ENCODE assay signal across 1 cellular context in the genomic region with DNA sequence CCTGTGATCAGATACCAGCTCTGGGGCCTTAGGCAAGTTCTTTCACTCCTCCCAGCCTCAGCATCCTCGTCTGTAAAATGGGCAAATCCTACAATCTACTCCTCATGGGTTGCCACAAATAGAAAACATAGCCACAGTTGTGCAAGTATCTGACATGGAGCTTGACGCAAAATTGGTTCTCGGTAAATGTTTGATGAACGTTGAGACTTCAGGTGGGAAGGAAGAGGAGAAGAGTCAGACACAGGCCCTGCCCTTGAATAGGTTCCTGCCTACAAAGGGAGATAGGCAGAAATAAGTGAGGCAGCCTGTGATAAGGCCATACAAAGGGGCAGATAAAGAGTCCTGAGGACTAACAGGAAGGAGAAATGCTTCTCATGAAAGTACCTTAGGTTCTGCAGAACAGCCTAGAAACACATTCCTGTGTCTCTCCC.
A peak's percentile ranks its signal among the peaks of the same experiment; 100 is the strongest.
TF ChIP-seq lines count a peak whose summit lies in the region.

No MANE protein-coding gene starts in this region.

TF ChIP-seq in K562, 482 proteins besides CTCF, POLR2A, EP300 and RAD21 (continued from another document and continues in another):
- TF ChIP-seq, protein P1, sequence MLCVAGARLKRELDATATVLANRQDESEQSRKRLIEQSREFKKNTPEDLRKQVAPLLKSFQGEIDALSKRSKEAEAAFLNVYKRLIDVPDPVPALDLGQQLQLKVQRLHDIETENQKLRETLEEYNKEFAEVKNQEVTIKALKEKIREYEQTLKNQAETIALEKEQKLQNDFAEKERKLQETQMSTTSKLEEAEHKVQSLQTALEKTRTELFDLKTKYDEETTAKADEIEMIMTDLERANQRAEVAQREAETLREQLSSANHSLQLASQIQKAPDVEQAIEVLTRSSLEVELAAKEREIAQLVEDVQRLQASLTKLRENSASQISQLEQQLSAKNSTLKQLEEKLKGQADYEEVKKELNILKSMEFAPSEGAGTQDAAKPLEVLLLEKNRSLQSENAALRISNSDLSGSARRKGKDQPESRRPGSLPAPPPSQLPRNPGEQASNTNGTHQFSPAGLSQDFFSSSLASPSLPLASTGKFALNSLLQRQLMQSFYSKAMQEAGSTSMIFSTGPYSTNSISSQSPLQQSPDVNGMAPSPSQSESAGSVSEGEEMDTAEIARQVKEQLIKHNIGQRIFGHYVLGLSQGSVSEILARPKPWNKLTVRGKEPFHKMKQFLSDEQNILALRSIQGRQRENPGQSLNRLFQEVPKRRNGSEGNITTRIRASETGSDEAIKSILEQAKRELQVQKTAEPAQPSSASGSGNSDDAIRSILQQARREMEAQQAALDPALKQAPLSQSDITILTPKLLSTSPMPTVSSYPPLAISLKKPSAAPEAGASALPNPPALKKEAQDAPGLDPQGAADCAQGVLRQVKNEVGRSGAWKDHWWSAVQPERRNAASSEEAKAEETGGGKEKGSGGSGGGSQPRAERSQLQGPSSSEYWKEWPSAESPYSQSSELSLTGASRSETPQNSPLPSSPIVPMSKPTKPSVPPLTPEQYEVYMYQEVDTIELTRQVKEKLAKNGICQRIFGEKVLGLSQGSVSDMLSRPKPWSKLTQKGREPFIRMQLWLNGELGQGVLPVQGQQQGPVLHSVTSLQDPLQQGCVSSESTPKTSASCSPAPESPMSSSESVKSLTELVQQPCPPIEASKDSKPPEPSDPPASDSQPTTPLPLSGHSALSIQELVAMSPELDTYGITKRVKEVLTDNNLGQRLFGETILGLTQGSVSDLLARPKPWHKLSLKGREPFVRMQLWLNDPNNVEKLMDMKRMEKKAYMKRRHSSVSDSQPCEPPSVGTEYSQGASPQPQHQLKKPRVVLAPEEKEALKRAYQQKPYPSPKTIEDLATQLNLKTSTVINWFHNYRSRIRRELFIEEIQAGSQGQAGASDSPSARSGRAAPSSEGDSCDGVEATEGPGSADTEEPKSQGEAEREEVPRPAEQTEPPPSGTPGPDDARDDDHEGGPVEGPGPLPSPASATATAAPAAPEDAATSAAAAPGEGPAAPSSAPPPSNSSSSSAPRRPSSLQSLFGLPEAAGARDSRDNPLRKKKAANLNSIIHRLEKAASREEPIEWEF (CRISPR knock-in tag; IDR thresholded peaks at IDR 0.05), result no peak
- no peak for TF ChIP-seq ATF7 (IDR thresholded peaks at IDR 0.05)
- no peak for TF ChIP-seq MBD2 (IDR thresholded peaks at IDR 0.05; ENCODE audit: borderline replicate concordance, low read depth)
- TF ChIP-seq ZNF121 (CRISPR knock-in tag; conservative IDR thresholded peaks at IDR 0.05), result no peak
- no peak for TF ChIP-seq KLF10 (CRISPR knock-in tag; IDR thresholded peaks at IDR 0.05)
- TF ChIP-seq ZNF311 (CRISPR knock-in tag; IDR thresholded peaks at IDR 0.05), result no peak
- TF ChIP-seq MTA2 (IDR thresholded peaks at IDR 0.05; ENCODE audit: low read depth), result no peak; the same call in 1 of the 2 replicates
- TF ChIP-seq ZNF436 (CRISPR knock-in tag; IDR thresholded peaks at IDR 0.05), result no peak
- peak; percentile 90 to 97 for TF ChIP-seq KDM1A (IDR thresholded peaks at IDR 0.05)
- TF ChIP-seq MAZ (CRISPR knock-in tag; conservative IDR thresholded peaks at IDR 0.05 in 1 of 2, IDR thresholded peaks at IDR 0.05 in 1 of 2), result no peak; a peak in 1 of 4 replicates
- TF ChIP-seq, protein P2, sequence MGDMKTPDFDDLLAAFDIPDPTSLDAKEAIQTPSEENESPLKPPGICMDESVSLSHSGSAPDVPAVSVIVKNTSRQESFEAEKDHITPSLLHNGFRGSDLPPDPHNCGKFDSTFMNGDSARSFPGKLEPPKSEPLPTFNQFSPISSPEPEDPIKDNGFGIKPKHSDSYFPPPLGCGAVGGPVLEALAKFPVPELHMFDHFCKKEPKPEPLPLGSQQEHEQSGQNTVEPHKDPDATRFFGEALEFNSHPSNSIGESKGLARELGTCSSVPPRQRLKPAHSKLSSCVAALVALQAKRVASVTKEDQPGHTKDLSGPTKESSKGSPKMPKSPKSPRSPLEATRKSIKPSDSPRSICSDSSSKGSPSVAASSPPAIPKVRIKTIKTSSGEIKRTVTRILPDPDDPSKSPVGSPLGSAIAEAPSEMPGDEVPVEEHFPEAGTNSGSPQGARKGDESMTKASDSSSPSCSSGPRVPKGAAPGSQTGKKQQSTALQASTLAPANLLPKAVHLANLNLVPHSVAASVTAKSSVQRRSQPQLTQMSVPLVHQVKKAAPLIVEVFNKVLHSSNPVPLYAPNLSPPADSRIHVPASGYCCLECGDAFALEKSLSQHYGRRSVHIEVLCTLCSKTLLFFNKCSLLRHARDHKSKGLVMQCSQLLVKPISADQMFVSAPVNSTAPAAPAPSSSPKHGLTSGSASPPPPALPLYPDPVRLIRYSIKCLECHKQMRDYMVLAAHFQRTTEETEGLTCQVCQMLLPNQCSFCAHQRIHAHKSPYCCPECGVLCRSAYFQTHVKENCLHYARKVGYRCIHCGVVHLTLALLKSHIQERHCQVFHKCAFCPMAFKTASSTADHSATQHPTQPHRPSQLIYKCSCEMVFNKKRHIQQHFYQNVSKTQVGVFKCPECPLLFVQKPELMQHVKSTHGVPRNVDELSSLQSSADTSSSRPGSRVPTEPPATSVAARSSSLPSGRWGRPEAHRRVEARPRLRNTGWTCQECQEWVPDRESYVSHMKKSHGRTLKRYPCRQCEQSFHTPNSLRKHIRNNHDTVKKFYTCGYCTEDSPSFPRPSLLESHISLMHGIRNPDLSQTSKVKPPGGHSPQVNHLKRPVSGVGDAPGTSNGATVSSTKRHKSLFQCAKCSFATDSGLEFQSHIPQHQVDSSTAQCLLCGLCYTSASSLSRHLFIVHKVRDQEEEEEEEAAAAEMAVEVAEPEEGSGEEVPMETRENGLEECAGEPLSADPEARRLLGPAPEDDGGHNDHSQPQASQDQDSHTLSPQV (IDR thresholded peaks at IDR 0.05), result 0 out of 2 replicates have a peak, but pooled peaks have one; percentile 51
- TF ChIP-seq SP1 (CRISPR knock-in tag; IDR thresholded peaks at IDR 0.05), result peak; percentile 39; the same call in 1 of the 2 replicates
- no peak; the same call in 1 of the 2 replicates for TF ChIP-seq CBX1 (IDR thresholded peaks at IDR 0.05; ENCODE audit: low read depth)
- TF ChIP-seq HLTF (IDR thresholded peaks at IDR 0.05), result no peak
- no peak for TF ChIP-seq FUS (optimal IDR thresholded peaks at IDR 0.05; ENCODE audit: low read depth, low read length)
- no peak for TF ChIP-seq OTX1 (CRISPR knock-in tag; IDR thresholded peaks at IDR 0.05)
- TF ChIP-seq KAT7 (CRISPR knock-in tag; IDR thresholded peaks at IDR 0.05; ENCODE audit: borderline replicate concordance), result no peak
- TF ChIP-seq ZNF668 (CRISPR knock-in tag; IDR thresholded peaks at IDR 0.05), result no peak
- no peak for TF ChIP-seq SRSF9 (IDR thresholded peaks at IDR 0.05; ENCODE audit: borderline replicate concordance, low read depth, low read length)
- TF ChIP-seq PHF20 (IDR thresholded peaks at IDR 0.05; ENCODE audit: partially characterized antibody), result peak; percentile 67
- no peak for TF ChIP-seq ZNF695 (CRISPR knock-in tag; IDR thresholded peaks at IDR 0.05)
- TF ChIP-seq TCF7 (IDR thresholded peaks at IDR 0.05; ENCODE audit: borderline replicate concordance), result no peak
- no peak for TF ChIP-seq CAMTA2 (CRISPR knock-in tag; conservative IDR thresholded peaks at IDR 0.05)
- TF ChIP-seq, protein P3, sequence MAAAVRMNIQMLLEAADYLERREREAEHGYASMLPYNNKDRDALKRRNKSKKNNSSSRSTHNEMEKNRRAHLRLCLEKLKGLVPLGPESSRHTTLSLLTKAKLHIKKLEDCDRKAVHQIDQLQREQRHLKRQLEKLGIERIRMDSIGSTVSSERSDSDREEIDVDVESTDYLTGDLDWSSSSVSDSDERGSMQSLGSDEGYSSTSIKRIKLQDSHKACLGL (CRISPR knock-in tag; IDR thresholded peaks at IDR 0.05; ENCODE audit: borderline replicate concordance, poor library complexity, severe bottlenecking), result no peak
- TF ChIP-seq ZBTB7A (IDR thresholded peaks at IDR 0.05; ENCODE audit: borderline replicate concordance, control insufficient read depth, low read depth, low read length), result no peak
- no peak for TF ChIP-seq MYBL2 (IDR thresholded peaks at IDR 0.05; ENCODE audit: low read depth)
- no peak for TF ChIP-seq MYBL2 (CRISPR knock-in tag; IDR thresholded peaks at IDR 0.05; ENCODE audit: borderline replicate concordance)
- TF ChIP-seq HNRNPH1 (optimal IDR thresholded peaks at IDR 0.05; ENCODE audit: low read depth, low read length), result no peak
- TF ChIP-seq MCM5 (IDR thresholded peaks at IDR 0.05; ENCODE audit: low read depth), result no peak
- no peak for TF ChIP-seq ZFPM2 (CRISPR knock-in tag; IDR thresholded peaks at IDR 0.05)
- TF ChIP-seq, protein P4, sequence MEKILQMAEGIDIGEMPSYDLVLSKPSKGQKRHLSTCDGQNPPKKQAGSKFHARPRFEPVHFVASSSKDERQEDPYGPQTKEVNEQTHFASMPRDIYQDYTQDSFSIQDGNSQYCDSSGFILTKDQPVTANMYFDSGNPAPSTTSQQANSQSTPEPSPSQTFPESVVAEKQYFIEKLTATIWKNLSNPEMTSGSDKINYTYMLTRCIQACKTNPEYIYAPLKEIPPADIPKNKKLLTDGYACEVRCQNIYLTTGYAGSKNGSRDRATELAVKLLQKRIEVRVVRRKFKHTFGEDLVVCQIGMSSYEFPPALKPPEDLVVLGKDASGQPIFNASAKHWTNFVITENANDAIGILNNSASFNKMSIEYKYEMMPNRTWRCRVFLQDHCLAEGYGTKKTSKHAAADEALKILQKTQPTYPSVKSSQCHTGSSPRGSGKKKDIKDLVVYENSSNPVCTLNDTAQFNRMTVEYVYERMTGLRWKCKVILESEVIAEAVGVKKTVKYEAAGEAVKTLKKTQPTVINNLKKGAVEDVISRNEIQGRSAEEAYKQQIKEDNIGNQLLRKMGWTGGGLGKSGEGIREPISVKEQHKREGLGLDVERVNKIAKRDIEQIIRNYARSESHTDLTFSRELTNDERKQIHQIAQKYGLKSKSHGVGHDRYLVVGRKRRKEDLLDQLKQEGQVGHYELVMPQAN (IDR thresholded peaks at IDR 0.05; ENCODE audit: borderline replicate concordance), result no peak
- TF ChIP-seq EGR1 (conservative IDR thresholded peaks at IDR 0.05), result no peak; the same call in 1 of the 2 replicates
- TF ChIP-seq MEF2A (IDR thresholded peaks at IDR 0.05; ENCODE audit: control insufficient read depth, low read depth, low read length), result no peak
- no peak for TF ChIP-seq ZNF280A (IDR thresholded peaks at IDR 0.05; ENCODE audit: low read depth, partially characterized antibody)
- TF ChIP-seq IRF9 (tag; IDR thresholded peaks at IDR 0.05), result no peak
- TF ChIP-seq TBP (optimal IDR thresholded peaks at IDR 0.05; ENCODE audit: low read depth, low read length), result no peak
- no peak for TF ChIP-seq SAFB (IDR thresholded peaks at IDR 0.05; ENCODE audit: borderline replicate concordance, low read depth, low read length)
- no peak for TF ChIP-seq NFYB (IDR thresholded peaks at IDR 0.05; ENCODE audit: extremely low read depth, insufficient read length)
- no peak for TF ChIP-seq RERE (CRISPR knock-in tag; IDR thresholded peaks at IDR 0.05; ENCODE audit: borderline replicate concordance)
- no peak for TF ChIP-seq RBM34 (IDR thresholded peaks at IDR 0.05; ENCODE audit: borderline replicate concordance, insufficient read depth, low read length)
- no peak for TF ChIP-seq NRF1 (conservative IDR thresholded peaks at IDR 0.05 in 1 of 2, IDR thresholded peaks at IDR 0.05 in 1 of 2)
- TF ChIP-seq ZNF79 (CRISPR knock-in tag; IDR thresholded peaks at IDR 0.05; ENCODE audit: low read depth), result no peak
- TF ChIP-seq ZNF444 (CRISPR knock-in tag; IDR thresholded peaks at IDR 0.05), result no peak
